ENCODE assay signal across 8 cellular contexts in genomic region chr1:45490121-45490622, GRCh38. TPM values are rescaled to one million over a fixed set of nuclear protein-coding genes. Genes with fewer than 3 reads are reported as not detected.
DNase-seq lines count a peak whose midpoint lies in the region; ATAC-seq and TF ChIP-seq lines count a peak whose summit lies in the region.

No MANE protein-coding gene starts in this region.

- POLR2A ChIA-PET in PC-9 (lab: Charles Lee; ENCODE audit: unreplicated experiment), result interaction anchor here (0.5 to 1.1 kb wide), 6 partner anchors 32 to 696 kb away, joined by 4 to 10 read pairs (median 4); partner anchors contain the start of gene PRDX1

- H3K4me3 ChIP-seq in PC-9 (peak overlapping the region; percentile 73), fibroblast of the aortic adventitia (ENCODE audit: low read depth, low read length) (peak overlapping the region; percentile 85), prostate gland (peak overlapping the region; percentile 86 to 99)

- H3K27ac ChIP-seq in PC-9 (no peak overlapping the region), prostate gland (peak overlapping the region; percentile 90 to 93)

- H3K27me3 ChIP-seq in PC-9 (ENCODE audit: insufficient read depth, low read depth), result no peaks in the 10 kb centered on the region
- no peaks in the 10 kb centered on the region for H3K27me3 ChIP-seq in prostate gland (replicated peaks; ENCODE audit: insufficient read depth)

- H3K9me3 Mint-ChIP-seq in HFFc6, result no peaks in the 10 kb centered on the region

- intact Hi-C loops in PC-9 (cut with micrococcal nuclease; ENCODE audit: unreplicated experiment) (loop anchor here (2.0 to 10.0 kb wide), 3 partner anchors 79 to 759 kb away; partner anchors contain the start of gene RNU5D-1), prostate gland (cut with DNase I) (loop anchor here (5.0 kb wide), 3 partner anchors 113 to 478 kb away; partner anchors contain the start of genes HECTD3 and UROD)

- H3K36me3 ChIP-seq in PC-9 (ENCODE audit: low read depth), result no peaks in the 10 kb centered on the region
- H3K36me3 ChIP-seq in prostate gland, result no peaks in the 10 kb centered on the region

- no peaks in the 10 kb centered on the region for H3K27me3 Mint-ChIP-seq in HFFc6 (ENCODE audit: insufficient read depth)

- DNase-seq in ELR (ENCODE audit: low read depth), result peak; percentile 44
- peak in 1 of 2 experiments; percentile 26 for DNase-seq in PC-9
- DNase-seq in fibroblast of the aortic adventitia (ENCODE audit: low read depth), result peak; percentile 34
- no peak for DNase-seq in prostate gland (ENCODE audit: low spot score)
- DNase-seq in HFFc6, result no peak
- no peak for DNase-seq in NCI-H146 (lab: John Stamatoyannopoulos, UW)
- DNase-seq in NCI-H146 treated with DMSO at 0.1 percent for 48 hours (lab: John Stamatoyannopoulos, UW; ENCODE audit: unreplicated experiment), result no peak

- peak overlapping the region; percentile 88 for H3K4me2 ChIP-seq in PC-9

- TF ChIP-seq CTCF in PC-9 (conservative IDR thresholded peaks at IDR 0.05) (no peak), fibroblast of the aortic adventitia (IDR thresholded peaks at IDR 0.05; ENCODE audit: insufficient read depth, low read length) (no peak), prostate gland (IDR thresholded peaks at IDR 0.05) (no peak), HFFc6 (IDR thresholded peaks at IDR 0.05) (no peak)

- no peak for TF ChIP-seq POLR2A in prostate gland (IDR thresholded peaks at IDR 0.05)

- H3F3A ChIP-seq in PC-9 (ENCODE audit: insufficient read depth, low read depth), result no peaks in the 10 kb centered on the region; the same call in 1 of the 2 replicates

- no TSS peak for BruUV-seq in PC-9 (replicated peaks; lab: Mats Ljungman, UMichigan)

- H3K9me2 ChIP-seq in PC-9 (ENCODE audit: insufficient read depth), result no peaks in the 10 kb centered on the region

- no peaks in the 10 kb centered on the region for H4K20me1 ChIP-seq in PC-9 (ENCODE audit: insufficient read depth)

- no peaks in the 10 kb centered on the region for H3K79me2 ChIP-seq in PC-9 (ENCODE audit: low read depth)

- no peaks in the 10 kb centered on the region for H3K36me3 Mint-ChIP-seq in HFFc6 (ENCODE audit: low read depth)

- no peaks in the 10 kb centered on the region for H3K4me1 Mint-ChIP-seq in HFFc6 (ENCODE audit: low read depth)

- peak overlapping the region; percentile 90 for H2AFZ ChIP-seq in PC-9

- no peak overlapping the region for H3K27ac Mint-ChIP-seq in HFFc6

- H3K4me1 ChIP-seq in PC-9 (replicated peaks; ENCODE audit: insufficient read depth), result peaks cover 16% of the 10 kb centered on the region
- H3K4me1 ChIP-seq in prostate gland (replicated peaks), result no peaks in the 10 kb centered on the region

- H3K9me3 ChIP-seq in PC-9 (ENCODE audit: insufficient read depth, low read depth) (no peaks in the 10 kb centered on the region), prostate gland (no peaks in the 10 kb centered on the region)

- CTCF ChIA-PET in PC-9 (lab: Charles Lee), result interaction anchor here (2.9 kb wide), 1 partner anchor 129 kb away, joined by 9 read pairs; no protein-coding TSS in a partner anchor

- WGBS in prostate gland, result under 1% methylated on average over 17 of the region's 17 CpGs

- ATAC-seq in HG02798 (IDR thresholded peaks at IDR 0.05; ENCODE audit: poor library complexity, unreplicated experiment), result no peak

- no peak overlapping the region for H3K4me3 Mint-ChIP-seq in HFFc6

RNA-seq across cellular contexts. Expression of gene TESK2, which starts 0.8 kb away (rescaled TPM):
- total RNA-seq in PC-9 (2021) (13.8 and 17.5 TPM in 2 replicates), fibroblast of the aortic adventitia (ENCODE audit: low replicate concordance) (2.0 and 5.7 TPM in 2 replicates), prostate gland (10 to 100 TPM; 21.4 to 26.4 TPM)
- 1 to 10 TPM in 2 of 6 experiments, under 1 TPM in 4; 0.54 to 1.4 (median 0.82) TPM for total RNA-seq in HFFc6 (2021; fragmentation: NEBNext Ultra II Directional; extraction: Animal tissue kit (Norgen Biotek cat#: 25700))

RNA-seq across cellular contexts. Expression of gene CCDC163, which starts 9.7 kb away (rescaled TPM):
- 4.2 and 4.4 TPM in 2 replicates for total RNA-seq in PC-9 (2021)
- total RNA-seq in fibroblast of the aortic adventitia (ENCODE audit: low replicate concordance), result 0.57 and 1.5 TPM in 2 replicates
- total RNA-seq in prostate gland, result 1 to 10 TPM; 1.6 to 1.7 TPM
- total RNA-seq in HFFc6 (2021; fragmentation: NEBNext Ultra II Directional; extraction: Animal tissue kit (Norgen Biotek cat#: 25700)), result 1 to 10 TPM; 1.3 to 2.4 (median 1.7) TPM

RNA-seq across cellular contexts. Expression of gene MMACHC, which starts 9.9 kb away (rescaled TPM):
- total RNA-seq in PC-9 (2021), result 3.0 and 7.3 TPM in 2 replicates
- total RNA-seq in fibroblast of the aortic adventitia (ENCODE audit: low replicate concordance), result 2.2 and 5.2 TPM in 2 replicates
- total RNA-seq in prostate gland, result 1 to 10 TPM; 5.2 to 6.7 TPM
- total RNA-seq in HFFc6 (2021; fragmentation: NEBNext Ultra II Directional; extraction: Animal tissue kit (Norgen Biotek cat#: 25700)), result 10 to 100 TPM; 11.1 to 12.9 (median 12.4) TPM

RNA-seq across cellular contexts. Expression of gene PRDX1, which starts 31.5 kb away (rescaled TPM):
- total RNA-seq in PC-9 (2021), result 1,455 and 1,838 TPM in 2 replicates
- total RNA-seq in fibroblast of the aortic adventitia (ENCODE audit: low replicate concordance), result 272 and 467 TPM in 2 replicates
- 100 to 1,000 TPM; 210 to 335 TPM for total RNA-seq in prostate gland
- 1,000 to 10,000 TPM in 3 of 6 experiments, 100 to 1,000 TPM in 3; 798 to 1,123 (median 999) TPM for total RNA-seq in HFFc6 (2021; fragmentation: NEBNext Ultra II Directional; extraction: Animal tissue kit (Norgen Biotek cat#: 25700))

Comparison
In these comparisons a context has a peak if more than half of its experiments do, and no peak if none do; other contexts are left out.
1. DNase-seq: peak in ELR (single experiment) and fibroblast of the aortic adventitia (single experiment); none in prostate gland (single experiment), HFFc6 (single experiment), NCI-H146 (single experiment) and NCI-H146 treated with DMSO at 0.1 percent for 48 hours (single experiment).
2. Peak in every context shown above with its lines, with median percentiles within 50 percentile points of each other: H3K4me3 ChIP-seq.